ENCODE assay signal across 9 cellular contexts in the genomic region with DNA sequence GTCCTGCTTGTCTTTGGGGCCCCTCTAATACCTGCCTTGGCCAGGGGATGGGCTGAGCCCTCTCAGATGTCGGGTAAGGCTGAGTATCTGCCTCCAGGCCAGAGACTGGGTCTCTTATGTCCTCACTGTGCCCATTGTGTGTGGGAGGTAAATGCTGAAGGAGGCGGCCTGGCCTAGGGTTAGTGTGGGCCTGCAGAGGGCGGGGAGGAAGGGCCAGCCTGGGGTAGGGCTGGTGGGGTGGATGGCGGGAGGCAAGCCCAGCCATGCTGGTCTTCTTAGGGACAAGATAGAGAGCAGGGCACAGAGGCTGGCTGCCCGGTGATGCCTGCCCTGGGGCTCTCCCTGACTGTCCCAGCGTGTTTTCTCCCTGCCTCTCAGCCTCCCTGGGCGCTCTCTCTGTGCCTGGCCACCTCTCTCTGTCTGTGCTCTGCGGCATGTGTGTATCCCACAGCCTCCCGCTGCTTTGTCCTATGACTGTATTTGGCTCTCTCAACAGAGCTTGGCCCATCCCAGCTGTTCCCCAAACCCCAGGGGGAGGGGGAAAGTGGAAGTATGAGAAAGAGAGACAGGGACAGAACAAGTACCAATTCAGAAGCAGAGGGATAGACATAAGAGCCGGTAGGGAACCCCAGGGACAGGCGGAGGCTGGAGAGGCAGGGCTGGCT. TPM values are rescaled to one million over a fixed set of nuclear protein-coding genes. Genes with fewer than 3 reads are reported as not detected.
DNase-seq lines count a peak whose midpoint lies in the region; ATAC-seq, FAIRE-seq and TF ChIP-seq lines count a peak whose summit lies in the region.
"Had no signal": no experiment of that assay in that cellular context is flagged by ENCODE, and none has a peak within 500 bp of the region (broad histone marks: within the 10 kb centered on the region; RNA-seq: fewer than 3 reads in every experiment).

No MANE protein-coding gene starts in this region.

- peaks cover 0 to 4% of the 10 kb centered on the region in 2 donors for H3K27me3 ChIP-seq in breast epithelium
- H3K27me3 ChIP-seq in mammary epithelial cell (ENCODE audit: insufficient read depth, low read length) = no peaks in the 10 kb centered on the region

- ATAC-seq in HG03045 (IDR thresholded peaks at IDR 0.05; ENCODE audit: unreplicated experiment) (no peak), HG03378 (IDR thresholded peaks at IDR 0.05; ENCODE audit: unreplicated experiment) (no peak)

- CTCF ChIA-PET in mammary epithelial cell (lab: Charles Lee; ENCODE audit: low non-redundant PET) = no interaction called here

- DNase-seq in breast epithelium (ENCODE audit: low spot score in 2 of 2) = no peak
- DNase-seq in mammary epithelial cell = no peak
- DNase-seq in fibroblast of peridontal ligament (ENCODE audit: extremely low read depth) = peak; percentile 24
- no peak for DNase-seq in T-helper 9 cell
- no peak for DNase-seq in D721Med (ENCODE audit: insufficient read length, low spot score)

- H2AFZ ChIP-seq in mammary epithelial cell (ENCODE audit: low read depth, low read length) = no peak overlapping the region

- H3K79me2 ChIP-seq in mammary epithelial cell (ENCODE audit: insufficient read depth, low read length) = no peaks in the 10 kb centered on the region

- H3K4me3 ChIP-seq in breast epithelium (no peak overlapping the region), mammary epithelial cell (replicated peaks in 1 of 3; ENCODE audit: insufficient read depth in 1 of 3, low read depth in 2 of 3, low read length in 3 of 3) (no peak overlapping the region)

- H3K4me2 ChIP-seq in mammary epithelial cell (ENCODE audit: insufficient read depth, low read depth, low read length) = no peak overlapping the region

- TF ChIP-seq CTCF in breast epithelium (IDR thresholded peaks at IDR 0.05) = no peak
- no peak for TF ChIP-seq CTCF in mammary epithelial cell (conservative IDR thresholded peaks at IDR 0.05 in 1 of 2, IDR thresholded peaks at IDR 0.05 in 1 of 2; ENCODE audit: extremely low read depth in 1 of 2, insufficient read depth in 1 of 2, low read depth in 1 of 2, low read length in 2 of 2)
- TF ChIP-seq CTCF in nephron (IDR thresholded peaks at IDR 0.05; ENCODE audit: unreplicated experiment in 3 of 3) = no peak
- TF ChIP-seq CTCF in D721Med (IDR thresholded peaks at IDR 0.05; ENCODE audit: insufficient read depth, missing control alignments) = no peak

- dilution Hi-C loops in mammary epithelial cell (cut with HindIII; ENCODE audit: low sequenced_read_pairs) = loop anchor here (5.0 kb wide), 1 partner anchor 40 kb away; no protein-coding TSS in a partner anchor

- peak overlapping the region; percentile 22 to 78 (median 75) for H3K27ac Mint-ChIP-seq in nephron

- 8% methylated on average over 11 of the region's 11 CpGs for WGBS in mammary epithelial cell (ENCODE audit: low coverage, missing lambda C conversion rate)

- no peaks in the 10 kb centered on the region for H3K9me3 ChIP-seq in breast epithelium
- no peaks in the 10 kb centered on the region for H3K9me3 ChIP-seq in mammary epithelial cell (replicated peaks; ENCODE audit: insufficient read depth, low read length)

- intact Hi-C loops in breast epithelium (cut with DNase I; ENCODE audit: low total_unique reads) (no loop called here), mammary epithelial cell (cut with micrococcal nuclease) (no loop called here)

- no peak for TF ChIP-seq POLR2A in breast epithelium (IDR thresholded peaks at IDR 0.05)

- in situ Hi-C loops in mammary epithelial cell (cut with MboI; ENCODE audit: low sequenced_read_pairs in 2 of 2) = no loop called here

- peaks cover 50% of the 10 kb centered on the region for H3K4me1 Mint-ChIP-seq in nephron

- H3K27ac ChIP-seq in breast epithelium (peak overlapping the region; percentile 25 to 79), mammary epithelial cell (ENCODE audit: insufficient read depth, low read depth, low read length) (no peak overlapping the region)

- no peaks in the 10 kb centered on the region for H3K4me1 ChIP-seq in breast epithelium
- H3K4me1 ChIP-seq in mammary epithelial cell (ENCODE audit: insufficient read depth, low read length) = no peaks in the 10 kb centered on the region

- peaks cover 43% of the 10 kb centered on the region for H3K27me3 Mint-ChIP-seq in nephron (ENCODE audit: low read depth)

- H4K20me1 ChIP-seq in mammary epithelial cell (ENCODE audit: insufficient read depth, low read length) = no peaks in the 10 kb centered on the region

- H3K36me3 ChIP-seq in breast epithelium = no peaks in the 10 kb centered on the region
- H3K36me3 ChIP-seq in mammary epithelial cell (ENCODE audit: insufficient read depth, low read length) = no peaks in the 10 kb centered on the region

- H3K9ac ChIP-seq in mammary epithelial cell (ENCODE audit: insufficient read depth, low read length) = no peak overlapping the region

- BruUV-seq in mammary epithelial cell (replicated peaks; lab: Mats Ljungman, UMichigan) = no TSS peak

- no peaks in the 10 kb centered on the region for H3K9me3 Mint-ChIP-seq in nephron

- no peak for FAIRE-seq in D721Med (lab: Jason Lieb, UNC)
- FAIRE-seq: colon had no signal

- H3K36me3 Mint-ChIP-seq in nephron (ENCODE audit: low read depth) = no peaks in the 10 kb centered on the region

- peak overlapping the region in 1 of 3 experiments; percentile 29 for H3K4me3 Mint-ChIP-seq in nephron

RNA-seq across cellular contexts. Expression of gene PDE2A, which starts 57.0 kb away (rescaled TPM):
- 10 to 100 TPM; 23.7 to 85.9 (median 67.0) TPM for total RNA-seq in breast epithelium
- 1 to 10 TPM in 1 of 2 donors, under 1 TPM in 1; 0.31 to 1.0 TPM for total RNA-seq in mammary epithelial cell
- polyA plus RNA-seq in mammary epithelial cell = 0.76 TPM
- polyA minus RNA-seq in mammary epithelial cell = 0.88 TPM

Comparison
In these comparisons a context has a peak if more than half of its experiments do, and no peak if none do; other contexts are left out.
1. RNA of gene PDE2A, which starts 57.0 kb away (total RNA-seq): 23.7 to 85.9 TPM in breast epithelium; 0.31 to 1.0 TPM in mammary epithelial cell; every median in the first group is over 10 times any median in the second.